ENCODE assay signal across 21 cellular contexts in the genomic region with DNA sequence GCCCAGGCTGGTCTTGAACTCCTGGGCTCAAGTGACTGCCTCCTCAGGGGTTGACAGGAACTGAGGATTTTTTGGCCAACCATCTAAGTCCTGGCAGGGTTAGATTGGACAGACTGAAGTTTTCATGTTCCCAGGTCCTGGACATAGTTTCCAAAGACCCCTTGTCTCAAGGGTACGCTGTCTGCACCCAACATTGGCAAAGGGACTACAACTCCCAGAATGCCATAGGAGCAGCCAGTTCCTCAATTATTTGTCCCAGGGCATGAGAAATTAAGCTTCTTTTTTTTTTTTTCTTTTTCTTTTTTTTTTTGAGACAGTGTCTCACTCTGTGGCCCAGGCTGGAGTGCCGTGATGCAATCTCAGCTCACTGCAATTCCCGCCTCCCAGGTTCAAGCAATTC. TPM values are rescaled to one million over a fixed set of nuclear protein-coding genes. Genes with fewer than 3 reads are reported as not detected.
"Had no signal": no experiment of that assay in that cellular context is flagged by ENCODE, and none has a peak within 500 bp of the region (broad histone marks: within the 10 kb centered on the region; RNA-seq: fewer than 3 reads in every experiment).

No MANE protein-coding gene starts in this region.

- H3K9me3 ChIP-seq: esophagus muscularis mucosa, ovary, sigmoid colon, testis, upper lobe of left lung had no signal

- DNase-seq: activated CD4-positive, alpha-beta T cell treated with anti-CD3 and anti-CD28 coated beads for 1 hour; activated CD4-positive, alpha-beta T cell treated with anti-CD3 and anti-CD28 coated beads, Interleukin-2, amount 50 U/mL, for 48 hours; activated naive CD4-positive, alpha-beta T cell treated with Interleukin-2 at 50 U/mL for 16 hours; anterior cingulate cortex; brain microvascular endothelial cell; cortex of kidney; effector CD4-positive, alpha-beta T cell; islet precursor cell; midbrain; ovary; sigmoid colon; stimulated activated CD4-positive, alpha-beta T cell treated with anti-CD3 and anti-CD28 coated beads, Interleukin-1b, Interleukin-23, amount 100 ng/mL, for 48 hours; stimulated activated naive CD8-positive, alpha-beta T cell treated with anti-CD3 and anti-CD28 coated beads, Interleukin-15, amount 100 ng/mL, for 72 hours; testis had no signal

- H3K4me3 ChIP-seq: esophagus muscularis mucosa, hepatocyte, ovary, sigmoid colon, testis, upper lobe of left lung had no signal

- H3K27me3 ChIP-seq: brain microvascular endothelial cell, esophagus muscularis mucosa, hepatocyte, ovary, sigmoid colon, testis, upper lobe of left lung had no signal

- H3K27ac ChIP-seq: brain microvascular endothelial cell, esophagus muscularis mucosa, hepatocyte, ovary, sigmoid colon, testis, upper lobe of left lung had no signal

- H3K36me3 ChIP-seq: ovary had no signal

RNA-seq across cellular contexts. Expression of gene LHB, which starts 30.7 kb away (rescaled TPM):
- total RNA-seq: activated T-helper 17 cell treated with anti-CD3 and anti-CD28 coated beads, Interleukin-2, amount 50 U/mL, for 72 hours; esophagus muscularis mucosa; hepatocyte; lung microvascular endothelial cell; myocyte; ovary; sigmoid colon; T-helper 1 cell treated with Interleukin-12 subunit alpha and Interleukin-12 subunit beta and Interleukin-4 antibody, amounts not matched to agents 30 ng/mL and 1 ng/mL, for 36 hours had no signal
